ENCODE assay signal across 24 cellular contexts in genomic region chr7:124965553-124965952, GRCh38. TPM values are rescaled to one million over a fixed set of nuclear protein-coding genes. Genes with fewer than 3 reads are reported as not detected.
DNase-seq lines count a peak whose midpoint lies in the region; ATAC-seq, FAIRE-seq and TF ChIP-seq lines count a peak whose summit lies in the region.
"Had no signal": no experiment of that assay in that cellular context is flagged by ENCODE, and none has a peak within 500 bp of the region (broad histone marks: within the 10 kb centered on the region; RNA-seq: fewer than 3 reads in every experiment).

No MANE protein-coding gene starts in this region.

- H3K4me3 Mint-ChIP-seq in GM23338, result no peak overlapping the region
- H3K4me3 Mint-ChIP-seq: B cell; CD4-positive, alpha-beta T cell; CD8-positive, alpha-beta T cell had no signal

- no peak for ATAC-seq in GM23338
- ATAC-seq: A549; CD8-positive, alpha-beta T cell; GM12878 had no signal

- H3K56ac ChIP-seq in H1 (replicated peaks; ENCODE audit: insufficient read length, low read depth, low read length) (no peak overlapping the region), mesendoderm (ENCODE audit: low read length) (no peak overlapping the region)

- no peak overlapping the region for H2BK12ac ChIP-seq in H1 (ENCODE audit: low read depth, low read length)

- TF ChIP-seq CTCF in GM23338 (conservative IDR thresholded peaks at IDR 0.05; ENCODE audit: low read depth in 2 of 2), result no peak
- no peak for TF ChIP-seq CTCF in H1 (IDR thresholded peaks at IDR 0.05; ENCODE audit: control extremely low read depth in 1 of 3, insufficient read depth in 1 of 3, low read depth in 1 of 3, low read length in 3 of 3)

- no peak overlapping the region for H3K23ac ChIP-seq in H1 (ENCODE audit: insufficient read length)
- no peak overlapping the region for H3K23ac ChIP-seq in mesendoderm (ENCODE audit: low read length)

- H3K4me3 ChIP-seq in GM23338 (no peak overlapping the region), H1 (ENCODE audit: extremely low read depth in 1 of 4, insufficient read depth in 2 of 4, low read depth in 3 of 4, low read length in 4 of 4) (no peak overlapping the region), mesendoderm (ENCODE audit: low read length) (no peak overlapping the region), small intestine (ENCODE audit: low read depth in 1 of 2, low read length in 2 of 2) (no peak overlapping the region)
- H3K4me3 ChIP-seq: A549; BLaER1 treated with 17β-estradiol and CSF1 and Interleukin-3, amounts not matched to agents 10 nM and 100 nM; GM12878 had no signal

- TF ChIP-seq POLR2A in H1 (IDR thresholded peaks at IDR 0.05; ENCODE audit: control extremely low read depth in 1 of 2, low read depth in 2 of 2, low read length in 2 of 2), result no peak

- no peak overlapping the region for H4K5ac ChIP-seq in H1 (ENCODE audit: insufficient read length, low read depth, low read length)
- no peak overlapping the region for H4K5ac ChIP-seq in mesendoderm (ENCODE audit: low read length)

- H2BK15ac ChIP-seq in H1 (ENCODE audit: low read length), result no peak overlapping the region
- H2BK15ac ChIP-seq in mesendoderm (replicated peaks; ENCODE audit: low read depth), result no peak overlapping the region

- H3K36me3 ChIP-seq in GM23338 (ENCODE audit: insufficient read depth), result no peaks in the 10 kb centered on the region
- H3K36me3 ChIP-seq in H1 (ENCODE audit: control insufficient read depth in 2 of 4, insufficient read depth in 4 of 4, low read length in 3 of 4), result no peaks in the 10 kb centered on the region
- no peaks in the 10 kb centered on the region for H3K36me3 ChIP-seq in mesendoderm (ENCODE audit: control insufficient read depth, insufficient read depth, low read length)
- no peaks in the 10 kb centered on the region for H3K36me3 ChIP-seq in small intestine (ENCODE audit: control insufficient read depth in 2 of 2, insufficient read depth in 2 of 2, low read length in 2 of 2)
- H3K36me3 ChIP-seq: BLaER1 treated with 17β-estradiol and CSF1 and Interleukin-3, amounts not matched to agents 10 nM and 100 nM had no signal

- no peak overlapping the region for H3K27ac Mint-ChIP-seq in GM23338
- H3K27ac Mint-ChIP-seq: B cell; CD4-positive, alpha-beta T cell; CD8-positive, alpha-beta T cell had no signal

- no peak for DNase-seq in GM23338 (ENCODE audit: low spot score)
- DNase-seq in H1 (ENCODE audit: low read depth in 1 of 2, low spot score in 2 of 2), result no peak
- DNase-seq in mesendoderm, result peak; percentile 16
- DNase-seq in anterior cingulate cortex (lab: John Stamatoyannopoulos, UW), result no peak
- DNase-seq in small intestine, result no peak
- no peak for DNase-seq in NCI-H146 (lab: John Stamatoyannopoulos, UW)
- DNase-seq: AML-193; Caco-2; Calu3; CD4-positive, alpha-beta T cell; CD8-positive, alpha-beta T cell; DMS79; DND-41; EL; GDM1 had no signal

- no peak overlapping the region for H3K27ac ChIP-seq in GM23338 (ENCODE audit: low read depth)
- no peak overlapping the region for H3K27ac ChIP-seq in H1 (ENCODE audit: low read depth, low read length)
- H3K27ac ChIP-seq in mesendoderm (ENCODE audit: low read depth, low read length), result no peak overlapping the region
- no peak overlapping the region for H3K27ac ChIP-seq in small intestine (ENCODE audit: low read depth in 1 of 2, low read length in 1 of 2)
- H3K27ac ChIP-seq: 22Rv1; A549; BLaER1 treated with 17β-estradiol and CSF1 and Interleukin-3, amounts not matched to agents 10 nM and 100 nM; C4-2B had no signal

- H3K9me2 ChIP-seq in GM23338 (ENCODE audit: insufficient read depth), result no peaks in the 10 kb centered on the region

- H3K27me3 ChIP-seq in GM23338 (ENCODE audit: insufficient read depth) (no peaks in the 10 kb centered on the region), H1 (replicated peaks in 1 of 4; ENCODE audit: control insufficient read depth in 3 of 4, extremely low read depth in 1 of 4, insufficient read depth in 3 of 4, low read length in 3 of 4) (no peaks in the 10 kb centered on the region), mesendoderm (ENCODE audit: insufficient read depth, low read length, poor library complexity) (no peaks in the 10 kb centered on the region), small intestine (ENCODE audit: control insufficient read depth in 2 of 2, insufficient read depth in 2 of 2, low read length in 2 of 2) (no peaks in the 10 kb centered on the region)
- H3K27me3 ChIP-seq: BLaER1 treated with 17β-estradiol and CSF1 and Interleukin-3, amounts not matched to agents 10 nM and 100 nM had no signal

- H3K36me3 Mint-ChIP-seq in GM23338 (ENCODE audit: low read depth), result no peaks in the 10 kb centered on the region
- H3K36me3 Mint-ChIP-seq: CD8-positive, alpha-beta T cell had no signal

- peaks cover 4% of the 10 kb centered on the region for H3K27me3 Mint-ChIP-seq in GM23338 (ENCODE audit: insufficient read depth, low read depth, poor library complexity)
- H3K27me3 Mint-ChIP-seq: B cell; CD4-positive, alpha-beta T cell had no signal

- no peaks in the 10 kb centered on the region; the same call in 2 of the 3 replicates for H3K9me3 Mint-ChIP-seq in GM23338
- H3K9me3 Mint-ChIP-seq: CD8-positive, alpha-beta T cell had no signal

- no peak overlapping the region for H3K4me2 ChIP-seq in GM23338
- no peak overlapping the region for H3K4me2 ChIP-seq in H1 (ENCODE audit: insufficient read depth in 1 of 2, low read depth in 2 of 2, low read length in 2 of 2)
- no peak overlapping the region for H3K4me2 ChIP-seq in mesendoderm (ENCODE audit: low read length)
- H3K4me2 ChIP-seq: A549; BLaER1 treated with 17β-estradiol and CSF1 and Interleukin-3, amounts not matched to agents 10 nM and 100 nM had no signal

- peaks cover 11% of the 10 kb centered on the region for H3K4me1 Mint-ChIP-seq in GM23338
- H3K4me1 Mint-ChIP-seq: B cell had no signal

- no peak overlapping the region for H3K4ac ChIP-seq in H1 (replicated peaks; ENCODE audit: insufficient read length, low read depth, low read length)
- H3K4ac ChIP-seq in mesendoderm (ENCODE audit: low read depth, low read length), result no peak overlapping the region

- no peak for FAIRE-seq in H1 (lab: Jason Lieb, UNC)
- FAIRE-seq in small intestine (lab: Jason Lieb, UNC), result no peak
- FAIRE-seq: A549, D721Med, GM12878, GM12892, GM18507 had no signal

- no peaks in the 10 kb centered on the region for H4K20me1 ChIP-seq in GM23338 (replicated peaks; ENCODE audit: insufficient read depth)
- no peaks in the 10 kb centered on the region for H4K20me1 ChIP-seq in H1 (replicated peaks in 1 of 2; ENCODE audit: control insufficient read depth in 1 of 2, insufficient read depth in 2 of 2, low read length in 2 of 2)
- H4K20me1 ChIP-seq: BLaER1 treated with 17β-estradiol and CSF1 and Interleukin-3, amounts not matched to agents 10 nM and 100 nM had no signal

- no peak overlapping the region for H2BK5ac ChIP-seq in H1 (ENCODE audit: low read depth, low read length)
- H2BK5ac ChIP-seq in mesendoderm (ENCODE audit: low read length), result no peak overlapping the region

- H3K79me1 ChIP-seq in H1 (ENCODE audit: low read depth, low read length) (no peaks in the 10 kb centered on the region), mesendoderm (ENCODE audit: low read length) (no peaks in the 10 kb centered on the region)

- no peak overlapping the region for H2BK20ac ChIP-seq in H1 (ENCODE audit: low read length)

- H3K9me3 ChIP-seq in H1 (ENCODE audit: insufficient read depth in 2 of 2, low read depth in 1 of 2, low read length in 1 of 2) (no peaks in the 10 kb centered on the region), small intestine (ENCODE audit: control insufficient read depth, low read depth) (no peaks in the 10 kb centered on the region)
- H3K9me3 ChIP-seq: A549; BLaER1 treated with 17β-estradiol and CSF1 and Interleukin-3, amounts not matched to agents 10 nM and 100 nM; Caco-2 had no signal

- POLR2A ChIA-PET in H1 (lab: Charles Lee; ENCODE audit: partially characterized antibody), result no interaction called here

- CTCF ChIA-PET in H1 (lab: Charles Lee; ENCODE audit: partially characterized antibody), result interaction anchor here (1.1 kb wide), 1 partner anchor 90 kb away, joined by 3 read pairs; no protein-coding TSS in a partner anchor

- H2BK120ac ChIP-seq in H1 (replicated peaks; ENCODE audit: low read depth, low read length) (no peak overlapping the region), mesendoderm (ENCODE audit: low read depth, low read length) (no peak overlapping the region)

- peaks cover 9% of the 10 kb centered on the region for H3K4me1 ChIP-seq in GM23338 (ENCODE audit: insufficient read depth)
- H3K4me1 ChIP-seq in H1 (replicated peaks in 1 of 4; ENCODE audit: control insufficient read depth in 3 of 4, insufficient read depth in 4 of 4, low read length in 3 of 4), result no peaks in the 10 kb centered on the region
- H3K4me1 ChIP-seq in mesendoderm (ENCODE audit: control insufficient read depth, low read depth, low read length), result no peaks in the 10 kb centered on the region
- no peaks in the 10 kb centered on the region for H3K4me1 ChIP-seq in small intestine (ENCODE audit: control insufficient read depth in 2 of 2, insufficient read depth in 1 of 2, low read depth in 1 of 2, low read length in 1 of 2)
- H3K4me1 ChIP-seq: A549; BLaER1 treated with 17β-estradiol and CSF1 and Interleukin-3, amounts not matched to agents 10 nM and 100 nM; Caco-2 had no signal

- H2AK5ac ChIP-seq in H1 (ENCODE audit: low read depth, low read length) (no peak overlapping the region), mesendoderm (ENCODE audit: low read length) (no peak overlapping the region)

- peak overlapping the region; percentile 23; the same call in 1 of the 2 replicates for H2AFZ ChIP-seq in GM23338
- 0 out of 2 replicates have a peak overlapping the region, but pooled peaks have one; percentile 3 for H2AFZ ChIP-seq in H1 (ENCODE audit: low read length)

- H4K8ac ChIP-seq in H1 (ENCODE audit: extremely low read depth, insufficient read depth, low read length) (no peak overlapping the region), mesendoderm (ENCODE audit: low read depth, low read length) (no peak overlapping the region)

- H3K79me2 ChIP-seq in GM23338 (replicated peaks; ENCODE audit: insufficient read depth) (no peaks in the 10 kb centered on the region), H1 (ENCODE audit: control insufficient read depth in 1 of 2, insufficient read depth in 2 of 2, low read length in 2 of 2) (no peaks in the 10 kb centered on the region), mesendoderm (ENCODE audit: control insufficient read depth, insufficient read depth, low read length) (no peaks in the 10 kb centered on the region)

- no peak for TF ChIP-seq RAD21 in H1 (IDR thresholded peaks at IDR 0.05 in 1 of 2, conservative IDR thresholded peaks at IDR 0.05 in 1 of 2; ENCODE audit: low read depth in 2 of 2, low read length in 2 of 2)

- H3K14ac ChIP-seq in H1 (ENCODE audit: insufficient read length), result no peak overlapping the region

- no peak overlapping the region for H3K9ac ChIP-seq in H1 (replicated peaks in 1 of 4; ENCODE audit: extremely low read depth in 1 of 4, low read depth in 3 of 4, low read length in 3 of 4)
- H3K9ac ChIP-seq in mesendoderm (ENCODE audit: low read length), result no peak overlapping the region
- H3K9ac ChIP-seq: BLaER1 treated with 17β-estradiol and CSF1 and Interleukin-3, amounts not matched to agents 10 nM and 100 nM had no signal

- TF ChIP-seq EP300 in H1 (IDR thresholded peaks at IDR 0.05; ENCODE audit: borderline replicate concordance in 1 of 2, low read depth in 2 of 2, low read length in 2 of 2), result no peak

- no peak overlapping the region for H4K91ac ChIP-seq in H1 (replicated peaks; ENCODE audit: insufficient read length, low read length)

- WGBS in H1 (ENCODE audit: extremely low coverage in 1 of 2, insufficient coverage in 1 of 2, insufficient read length in 1 of 2, insufficient replicate concordance in 2 of 2, low coverage in 1 of 2, low lambda C conversion rate in 2 of 2, missing lambda C conversion rate in 1 of 2), 2 experiments, result 90% methylated on average over 4 of the region's 4 CpGs; no CpG with 5 or more reads in 1 of the 2 experiments
- WGBS in mesendoderm (ENCODE audit: extremely low coverage, insufficient coverage, low lambda C conversion rate), result no CpG with 5 or more reads among the region's 4 CpGs
- WGBS in small intestine, 3 donors, result 83 to 84% (median 83%) methylated on average over 4 of the region's 4 CpGs

- no peaks in the 10 kb centered on the region for H3F3A ChIP-seq in GM23338 (replicated peaks; ENCODE audit: low read depth)

- no peaks in the 10 kb centered on the region for H3K23me2 ChIP-seq in H1 (ENCODE audit: low read depth, low read length)

- no peak overlapping the region for H3K18ac ChIP-seq in H1 (ENCODE audit: extremely low read depth, low read length)
- H3K18ac ChIP-seq in mesendoderm (ENCODE audit: low read length), result no peak overlapping the region

RNA-seq across cellular contexts. Expression of gene POT1, which starts 35.9 kb away (rescaled TPM):
- total RNA-seq in GM23338 (2014; rRNA removed; shearing (Covaris generic)), result 40.4 and 44.0 TPM in 2 replicates
- polyA plus RNA-seq in GM23338 (2016; fragmentation: Nextera tagmentation; extraction: Ambion mirVana) (6.7 and 12.0 TPM in 2 replicates), H1 (2011; rRNA removed) (8.9 and 13.1 TPM in 2 replicates), small intestine (1 to 10 TPM; 3.1 to 6.8 (median 3.5) TPM)
- 21.3 and 22.8 TPM in 2 replicates for total RNA-seq in H1 (2021; fragmentation: NEBNext Ultra II Directional; extraction: Animal tissue kit (Norgen Biotek cat#: 25700))
- 16.1 TPM for polyA plus RNA-seq in H1 (2011; cell fraction: cytosol; rRNA removed)
- 10.3 TPM for polyA plus RNA-seq in H1 (2011; cell fraction: nucleus; rRNA removed)
- polyA plus RNA-seq in H1 (2012, experiment 1 of 2), result 10.1 to 22.1 TPM (median 14.3 TPM) in 4 replicates
- polyA plus RNA-seq in H1 (2012, experiment 2 of 2), result 0.59 TPM
- polyA plus RNA-seq in H1 (2013, experiment 1 of 2), result 18.3 TPM
- 17.0 TPM for polyA plus RNA-seq in H1 (2013, experiment 2 of 2)
- polyA minus RNA-seq in H1 (2011; rRNA and poly(A)+ RNA removed), result 62.3 and 97.8 TPM in 2 replicates
- 25.9 TPM for polyA minus RNA-seq in H1 (2011; cell fraction: cytosol; rRNA and poly(A)+ RNA removed)
- polyA minus RNA-seq in H1 (2011; cell fraction: nucleus; rRNA and poly(A)+ RNA removed), result 108 TPM
- 16.7 TPM for polyA plus RNA-seq in mesendoderm (2013, experiment 1 of 2)
- 16.1 TPM for polyA plus RNA-seq in mesendoderm (2013, experiment 2 of 2)
